Comparison of ENCODE assay signal across 1 cellular context in the genomic region with DNA sequence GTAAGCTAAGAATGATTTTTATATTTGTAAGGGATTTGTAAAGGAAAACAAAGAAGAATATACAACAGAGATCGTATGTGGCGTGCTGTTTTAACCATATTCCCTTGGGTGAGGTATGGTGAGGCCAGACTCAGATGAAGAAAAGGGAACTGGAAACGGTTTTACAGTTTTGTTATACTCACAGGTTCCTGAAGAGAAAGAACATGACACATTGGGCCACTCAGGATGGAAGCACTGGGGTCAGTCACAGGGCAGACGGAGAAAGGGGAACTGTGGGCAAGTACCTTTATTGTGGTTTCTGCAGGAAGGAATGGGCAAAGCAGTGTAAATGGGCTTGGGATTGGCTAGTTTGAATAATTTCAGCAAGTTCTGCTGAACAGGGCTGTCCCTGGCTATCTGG.
TF ChIP-seq lines count a peak whose summit lies in the region.

No MANE protein-coding gene starts in this region.

TF ChIP-seq in GM23338, 12 proteins besides CTCF, POLR2A, EP300 and RAD21 (continued from another document):
- TF ChIP-seq, protein P1, sequence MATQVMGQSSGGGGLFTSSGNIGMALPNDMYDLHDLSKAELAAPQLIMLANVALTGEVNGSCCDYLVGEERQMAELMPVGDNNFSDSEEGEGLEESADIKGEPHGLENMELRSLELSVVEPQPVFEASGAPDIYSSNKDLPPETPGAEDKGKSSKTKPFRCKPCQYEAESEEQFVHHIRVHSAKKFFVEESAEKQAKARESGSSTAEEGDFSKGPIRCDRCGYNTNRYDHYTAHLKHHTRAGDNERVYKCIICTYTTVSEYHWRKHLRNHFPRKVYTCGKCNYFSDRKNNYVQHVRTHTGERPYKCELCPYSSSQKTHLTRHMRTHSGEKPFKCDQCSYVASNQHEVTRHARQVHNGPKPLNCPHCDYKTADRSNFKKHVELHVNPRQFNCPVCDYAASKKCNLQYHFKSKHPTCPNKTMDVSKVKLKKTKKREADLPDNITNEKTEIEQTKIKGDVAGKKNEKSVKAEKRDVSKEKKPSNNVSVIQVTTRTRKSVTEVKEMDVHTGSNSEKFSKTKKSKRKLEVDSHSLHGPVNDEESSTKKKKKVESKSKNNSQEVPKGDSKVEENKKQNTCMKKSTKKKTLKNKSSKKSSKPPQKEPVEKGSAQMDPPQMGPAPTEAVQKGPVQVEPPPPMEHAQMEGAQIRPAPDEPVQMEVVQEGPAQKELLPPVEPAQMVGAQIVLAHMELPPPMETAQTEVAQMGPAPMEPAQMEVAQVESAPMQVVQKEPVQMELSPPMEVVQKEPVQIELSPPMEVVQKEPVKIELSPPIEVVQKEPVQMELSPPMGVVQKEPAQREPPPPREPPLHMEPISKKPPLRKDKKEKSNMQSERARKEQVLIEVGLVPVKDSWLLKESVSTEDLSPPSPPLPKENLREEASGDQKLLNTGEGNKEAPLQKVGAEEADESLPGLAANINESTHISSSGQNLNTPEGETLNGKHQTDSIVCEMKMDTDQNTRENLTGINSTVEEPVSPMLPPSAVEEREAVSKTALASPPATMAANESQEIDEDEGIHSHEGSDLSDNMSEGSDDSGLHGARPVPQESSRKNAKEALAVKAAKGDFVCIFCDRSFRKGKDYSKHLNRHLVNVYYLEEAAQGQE (IDR thresholded peaks at IDR 0.05; ENCODE audit: unreplicated experiment): no peak
- no peak for TF ChIP-seq JUNB (IDR thresholded peaks at IDR 0.05; ENCODE audit: unreplicated experiment)
- no peak for TF ChIP-seq STAT1 (IDR thresholded peaks at IDR 0.05; ENCODE audit: unreplicated experiment)
- TF ChIP-seq EZH2 (IDR thresholded peaks at IDR 0.05; ENCODE audit: low read depth, unreplicated experiment): no peak
